ENCODE assay signal across 9 cellular contexts in the genomic region with DNA sequence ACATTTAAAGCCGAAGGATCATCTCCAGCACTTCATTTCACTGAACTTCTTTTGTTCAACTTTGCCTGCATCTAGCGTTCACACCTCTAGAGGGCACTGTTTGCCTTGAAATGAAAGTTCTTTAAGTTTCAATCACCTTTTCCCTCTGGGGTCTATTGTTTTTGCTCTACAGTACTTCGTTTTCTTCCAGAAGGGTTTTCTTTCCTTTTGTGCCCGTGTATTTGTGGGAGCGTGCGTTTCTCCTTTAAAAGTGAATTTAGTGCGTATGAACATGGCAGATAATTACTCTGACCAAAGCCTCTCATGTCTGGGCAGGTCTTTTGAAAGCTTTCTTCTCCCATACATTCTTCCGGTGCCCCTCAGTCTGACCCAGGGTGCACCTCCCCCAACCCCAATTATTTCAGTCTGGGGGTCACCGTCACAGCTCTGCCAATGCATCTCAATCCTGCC.
DNase-seq lines count a peak whose midpoint lies in the region; ATAC-seq and TF ChIP-seq lines count a peak whose summit lies in the region.
"Had no signal": no experiment of that assay in that cellular context is flagged by ENCODE, and none has a peak within 500 bp of the region (broad histone marks: within the 10 kb centered on the region; RNA-seq: fewer than 3 reads in every experiment).

No MANE protein-coding gene starts in this region.

- H3K4me3 ChIP-seq in heart left ventricle (peak overlapping the region in 2 of 12 donors; percentile 8 to 20), MG63 (no peak overlapping the region), choroid plexus epithelial cell (ENCODE audit: low read depth, low read length) (no peak overlapping the region), testis (no peak overlapping the region)

- H3K36me3 Mint-ChIP-seq in memory B cell, result no peaks in the 10 kb centered on the region

- H3K9me3 ChIP-seq in heart left ventricle (no peaks in the 10 kb centered on the region), MG63 (no peaks in the 10 kb centered on the region), testis (no peaks in the 10 kb centered on the region)

- H3K4me1 Mint-ChIP-seq in memory B cell, result peaks cover 16% of the 10 kb centered on the region

- no peak overlapping the region for H3K4me3 Mint-ChIP-seq in memory B cell

- peaks cover 3% of the 10 kb centered on the region for H3K27me3 Mint-ChIP-seq in memory B cell

- H3K4me1 ChIP-seq in heart left ventricle (peaks cover 0 to 7% (median 0%) of the 10 kb centered on the region in 12 donors), testis (no peaks in the 10 kb centered on the region)

- no peak for ATAC-seq in heart left ventricle
- no peak for ATAC-seq in Right ventricle myocardium superior (ENCODE audit: poor library complexity)
- ATAC-seq in memory B cell (ENCODE audit: low read depth), result no peak

- no peaks in the 10 kb centered on the region for H3K36me3 ChIP-seq in heart left ventricle
- no peaks in the 10 kb centered on the region for H3K36me3 ChIP-seq in MG63
- H3K36me3 ChIP-seq in testis (ENCODE audit: low read depth, missing control alignments), result no peaks in the 10 kb centered on the region

- WGBS in heart left ventricle, 4 donors, result 15 to 18% (median 17%) methylated on average over 9 of the region's 9 CpGs
- WGBS in testis, 2 donors, result 19 to 24% methylated on average over 9 of the region's 9 CpGs

- no peaks in the 10 kb centered on the region for H3K9me3 Mint-ChIP-seq in memory B cell

- DNase-seq in heart left ventricle (no peak), Right ventricle myocardium superior (no peak), MG63 (peak; percentile 19), RKO (ENCODE audit: low spot score) (peak; percentile 56), choroid plexus epithelial cell (ENCODE audit: low read depth) (peak; percentile 77), memory B cell (ENCODE audit: low spot score in 2 of 2) (peak; percentile 21 to 42), testis (peak; percentile 78)
- no peak for DNase-seq in effector CD4-positive, alpha-beta T cell

- intact Hi-C loops in heart left ventricle (cut with DNase I), result loop anchor here in 8 of 10 donors (5.0 to 10.0 kb wide), 5 partner anchors 115 to 1665 kb away; no protein-coding TSS in a partner anchor
- intact Hi-C loops in Right ventricle myocardium superior (cut with DNase I), result no loop called here
- intact Hi-C loops in testis (cut with DNase I; ENCODE audit: low total_unique reads), result no loop called here

- H3K27ac Mint-ChIP-seq in memory B cell, result no peak overlapping the region

- no peak overlapping the region for H3K27ac ChIP-seq in heart left ventricle
- no peak overlapping the region for H3K27ac ChIP-seq in testis
- H3K27ac ChIP-seq: epithelial cell of prostate had no signal

- TF ChIP-seq CTCF in heart left ventricle (IDR thresholded peaks at IDR 0.05), result peak; percentile 62 to 84 (median 72)
- TF ChIP-seq CTCF in choroid plexus epithelial cell (conservative IDR thresholded peaks at IDR 0.05; ENCODE audit: low read depth, low read length), result peak; percentile 80
- peak in 2 of 3 experiments; percentile 48 to 62 for TF ChIP-seq CTCF in testis (IDR thresholded peaks at IDR 0.05)

- peaks cover 0 to 4% (median 0%) of the 10 kb centered on the region in 9 donors for H3K27me3 ChIP-seq in heart left ventricle
- H3K27me3 ChIP-seq in MG63, result no peaks in the 10 kb centered on the region; the same call in 1 of the 2 replicates
- no peaks in the 10 kb centered on the region for H3K27me3 ChIP-seq in testis

- TF ChIP-seq POLR2A in heart left ventricle (IDR thresholded peaks at IDR 0.05) (no peak), testis (IDR thresholded peaks at IDR 0.05) (no peak)

Comparison
In these comparisons a context has a peak if more than half of its experiments do, and no peak if none do; other contexts are left out.
1. intact Hi-C loops: an anchor here in heart left ventricle (5.0 to 10.0 kb wide); none called in Right ventricle myocardium superior and testis.
2. DNase-seq: peak in MG63 (single experiment), RKO (single experiment), choroid plexus epithelial cell (single experiment), memory B cell (2 of 2) and testis (single experiment); none in heart left ventricle (0 of 5), Right ventricle myocardium superior (single experiment) and effector CD4-positive, alpha-beta T cell (single experiment).
3. Peak in every context shown above with its lines, with median percentiles within 50 percentile points of each other: CTCF ChIP-seq.